1 cellular context compared by ENCODE assay signal in genomic region chr10:73506074-73506473, GRCh38.
TF ChIP-seq lines count a peak whose summit lies in the region.

No MANE protein-coding gene starts in this region.

TF ChIP-seq in GM23338, 12 proteins besides CTCF, POLR2A, EP300 and RAD21 (continued from another document):
- TF ChIP-seq, protein P1, sequence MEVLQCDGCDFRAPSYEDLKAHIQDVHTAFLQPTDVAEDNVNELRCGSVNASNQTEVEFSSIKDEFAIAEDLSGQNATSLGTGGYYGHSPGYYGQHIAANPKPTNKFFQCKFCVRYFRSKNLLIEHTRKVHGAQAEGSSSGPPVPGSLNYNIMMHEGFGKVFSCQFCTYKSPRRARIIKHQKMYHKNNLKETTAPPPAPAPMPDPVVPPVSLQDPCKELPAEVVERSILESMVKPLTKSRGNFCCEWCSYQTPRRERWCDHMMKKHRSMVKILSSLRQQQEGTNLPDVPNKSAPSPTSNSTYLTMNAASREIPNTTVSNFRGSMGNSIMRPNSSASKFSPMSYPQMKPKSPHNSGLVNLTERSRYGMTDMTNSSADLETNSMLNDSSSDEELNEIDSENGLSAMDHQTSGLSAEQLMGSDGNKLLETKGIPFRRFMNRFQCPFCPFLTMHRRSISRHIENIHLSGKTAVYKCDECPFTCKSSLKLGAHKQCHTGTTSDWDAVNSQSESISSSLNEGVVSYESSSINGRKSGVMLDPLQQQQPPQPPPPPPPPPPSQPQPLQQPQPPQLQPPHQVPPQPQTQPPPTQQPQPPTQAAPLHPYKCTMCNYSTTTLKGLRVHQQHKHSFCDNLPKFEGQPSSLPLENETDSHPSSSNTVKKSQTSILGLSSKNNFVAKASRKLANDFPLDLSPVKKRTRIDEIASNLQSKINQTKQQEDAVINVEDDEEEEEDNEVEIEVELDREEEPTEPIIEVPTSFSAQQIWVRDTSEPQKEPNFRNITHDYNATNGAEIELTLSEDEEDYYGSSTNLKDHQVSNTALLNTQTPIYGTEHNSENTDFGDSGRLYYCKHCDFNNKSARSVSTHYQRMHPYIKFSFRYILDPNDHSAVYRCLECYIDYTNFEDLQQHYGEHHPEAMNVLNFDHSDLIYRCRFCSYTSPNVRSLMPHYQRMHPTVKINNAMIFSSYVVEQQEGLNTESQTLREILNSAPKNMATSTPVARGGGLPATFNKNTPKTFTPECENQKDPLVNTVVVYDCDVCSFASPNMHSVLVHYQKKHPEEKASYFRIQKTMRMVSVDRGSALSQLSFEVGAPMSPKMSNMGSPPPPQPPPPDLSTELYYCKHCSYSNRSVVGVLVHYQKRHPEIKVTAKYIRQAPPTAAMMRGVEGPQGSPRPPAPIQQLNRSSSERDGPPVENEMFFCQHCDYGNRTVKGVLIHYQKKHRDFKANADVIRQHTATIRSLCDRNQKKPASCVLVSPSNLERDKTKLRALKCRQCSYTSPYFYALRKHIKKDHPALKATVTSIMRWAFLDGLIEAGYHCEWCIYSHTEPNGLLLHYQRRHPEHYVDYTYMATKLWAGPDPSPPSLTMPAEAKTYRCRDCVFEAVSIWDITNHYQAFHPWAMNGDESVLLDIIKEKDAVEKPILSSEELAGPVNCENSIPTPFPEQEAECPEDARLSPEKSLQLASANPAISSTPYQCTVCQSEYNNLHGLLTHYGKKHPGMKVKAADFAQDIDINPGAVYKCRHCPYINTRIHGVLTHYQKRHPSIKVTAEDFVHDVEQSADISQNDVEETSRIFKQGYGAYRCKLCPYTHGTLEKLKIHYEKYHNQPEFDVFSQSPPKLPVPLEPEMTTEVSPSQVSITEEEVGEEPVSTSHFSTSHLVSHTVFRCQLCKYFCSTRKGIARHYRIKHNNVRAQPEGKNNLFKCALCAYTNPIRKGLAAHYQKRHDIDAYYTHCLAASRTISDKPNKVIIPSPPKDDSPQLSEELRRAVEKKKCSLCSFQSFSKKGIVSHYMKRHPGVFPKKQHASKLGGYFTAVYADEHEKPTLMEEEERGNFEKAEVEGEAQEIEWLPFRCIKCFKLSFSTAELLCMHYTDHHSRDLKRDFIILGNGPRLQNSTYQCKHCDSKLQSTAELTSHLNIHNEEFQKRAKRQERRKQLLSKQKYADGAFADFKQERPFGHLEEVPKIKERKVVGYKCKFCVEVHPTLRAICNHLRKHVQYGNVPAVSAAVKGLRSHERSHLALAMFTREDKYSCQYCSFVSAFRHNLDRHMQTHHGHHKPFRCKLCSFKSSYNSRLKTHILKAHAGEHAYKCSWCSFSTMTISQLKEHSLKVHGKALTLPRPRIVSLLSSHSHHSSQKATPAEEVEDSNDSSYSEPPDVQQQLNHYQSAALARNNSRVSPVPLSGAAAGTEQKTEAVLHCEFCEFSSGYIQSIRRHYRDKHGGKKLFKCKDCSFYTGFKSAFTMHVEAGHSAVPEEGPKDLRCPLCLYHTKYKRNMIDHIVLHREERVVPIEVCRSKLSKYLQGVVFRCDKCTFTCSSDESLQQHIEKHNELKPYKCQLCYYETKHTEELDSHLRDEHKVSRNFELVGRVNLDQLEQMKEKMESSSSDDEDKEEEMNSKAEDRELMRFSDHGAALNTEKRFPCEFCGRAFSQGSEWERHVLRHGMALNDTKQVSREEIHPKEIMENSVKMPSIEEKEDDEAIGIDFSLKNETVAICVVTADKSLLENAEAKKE (CRISPR knock-in tag; IDR thresholded peaks at IDR 0.05): no peak
- TF ChIP-seq, protein P2, sequence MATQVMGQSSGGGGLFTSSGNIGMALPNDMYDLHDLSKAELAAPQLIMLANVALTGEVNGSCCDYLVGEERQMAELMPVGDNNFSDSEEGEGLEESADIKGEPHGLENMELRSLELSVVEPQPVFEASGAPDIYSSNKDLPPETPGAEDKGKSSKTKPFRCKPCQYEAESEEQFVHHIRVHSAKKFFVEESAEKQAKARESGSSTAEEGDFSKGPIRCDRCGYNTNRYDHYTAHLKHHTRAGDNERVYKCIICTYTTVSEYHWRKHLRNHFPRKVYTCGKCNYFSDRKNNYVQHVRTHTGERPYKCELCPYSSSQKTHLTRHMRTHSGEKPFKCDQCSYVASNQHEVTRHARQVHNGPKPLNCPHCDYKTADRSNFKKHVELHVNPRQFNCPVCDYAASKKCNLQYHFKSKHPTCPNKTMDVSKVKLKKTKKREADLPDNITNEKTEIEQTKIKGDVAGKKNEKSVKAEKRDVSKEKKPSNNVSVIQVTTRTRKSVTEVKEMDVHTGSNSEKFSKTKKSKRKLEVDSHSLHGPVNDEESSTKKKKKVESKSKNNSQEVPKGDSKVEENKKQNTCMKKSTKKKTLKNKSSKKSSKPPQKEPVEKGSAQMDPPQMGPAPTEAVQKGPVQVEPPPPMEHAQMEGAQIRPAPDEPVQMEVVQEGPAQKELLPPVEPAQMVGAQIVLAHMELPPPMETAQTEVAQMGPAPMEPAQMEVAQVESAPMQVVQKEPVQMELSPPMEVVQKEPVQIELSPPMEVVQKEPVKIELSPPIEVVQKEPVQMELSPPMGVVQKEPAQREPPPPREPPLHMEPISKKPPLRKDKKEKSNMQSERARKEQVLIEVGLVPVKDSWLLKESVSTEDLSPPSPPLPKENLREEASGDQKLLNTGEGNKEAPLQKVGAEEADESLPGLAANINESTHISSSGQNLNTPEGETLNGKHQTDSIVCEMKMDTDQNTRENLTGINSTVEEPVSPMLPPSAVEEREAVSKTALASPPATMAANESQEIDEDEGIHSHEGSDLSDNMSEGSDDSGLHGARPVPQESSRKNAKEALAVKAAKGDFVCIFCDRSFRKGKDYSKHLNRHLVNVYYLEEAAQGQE (IDR thresholded peaks at IDR 0.05; ENCODE audit: unreplicated experiment): no peak
